ENCODE assay signal across 7 cellular contexts in the genomic region with DNA sequence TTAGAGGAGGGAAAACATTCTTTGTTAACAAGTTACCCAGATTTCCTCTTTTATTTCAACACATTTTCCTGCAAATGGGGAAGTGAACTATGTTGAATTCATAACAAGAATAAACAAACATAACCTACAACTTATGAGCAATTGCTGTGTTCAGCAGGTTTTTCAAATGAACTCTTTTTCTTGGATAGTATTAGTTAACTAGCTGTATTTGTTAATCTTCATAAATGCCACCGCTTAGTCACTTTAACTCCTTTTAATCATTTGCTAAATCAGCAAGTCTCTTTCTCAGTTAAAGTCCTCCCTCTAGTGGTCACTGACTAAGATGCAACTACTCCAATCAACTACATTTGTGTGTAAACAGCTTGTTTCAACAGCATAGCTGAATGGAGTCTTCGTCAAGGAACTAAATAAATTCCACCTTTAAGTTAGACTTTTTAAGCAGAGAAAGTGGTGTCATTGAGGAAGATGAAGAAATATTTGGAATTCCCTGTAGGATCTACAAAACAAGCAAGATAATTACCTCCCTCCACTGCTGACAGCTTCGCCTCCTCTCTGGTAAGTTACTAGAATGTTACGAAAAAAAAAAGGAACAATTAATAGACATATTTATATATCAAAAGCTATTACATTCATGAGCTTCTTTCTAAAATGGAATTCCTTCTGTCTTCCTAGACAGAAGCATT.
DNase-seq lines count a peak whose midpoint lies in the region; ATAC-seq and TF ChIP-seq lines count a peak whose summit lies in the region.

No MANE protein-coding gene starts in this region.

- H3K4me1 Mint-ChIP-seq in nephron: peaks cover 14% of the 10 kb centered on the region

- H3K27ac ChIP-seq in Peyer's patch (no peak overlapping the region), epithelial cell of prostate (peak overlapping the region; percentile 56)

- no peaks in the 10 kb centered on the region for H3K4me1 ChIP-seq in Peyer's patch

- H3K27me3 ChIP-seq in Peyer's patch: no peaks in the 10 kb centered on the region

- DNase-seq in GM12864 (ENCODE audit: low read depth) (peak; percentile 18), HT1080 (ENCODE audit: low read depth) (peak; percentile 48), Peyer's patch (no peak), epithelial cell of prostate (ENCODE audit: low read depth, low spot score) (peak; percentile 49)
- no peak for DNase-seq in stimulated activated CD4-positive, alpha-beta T cell treated with anti-CD3 and anti-CD28 coated beads, Interleukin-4, amount 100 ng/mL, for 4 hours

- H3K9me3 ChIP-seq in Peyer's patch: no peaks in the 10 kb centered on the region

- H3K27ac Mint-ChIP-seq in nephron: peak overlapping the region in 2 of 3 experiments; percentile 20 to 63

- ATAC-seq in GM21576 (IDR thresholded peaks at IDR 0.05; ENCODE audit: unreplicated experiment): peak; percentile 81

- H3K4me3 ChIP-seq in GM12864 (ENCODE audit: low read depth, low read length) (no peak overlapping the region), Peyer's patch (no peak overlapping the region)

- H3K9me3 Mint-ChIP-seq in nephron: no peaks in the 10 kb centered on the region

- TF ChIP-seq POLR2A in Peyer's patch (IDR thresholded peaks at IDR 0.05): no peak

- TF ChIP-seq CTCF in GM12864 (IDR thresholded peaks at IDR 0.05; ENCODE audit: low read depth, low read length, missing control alignments) (peak; percentile 78), Peyer's patch (IDR thresholded peaks at IDR 0.05) (peak in 5 of 6 experiments; percentile 56 to 91 (median 87)), nephron (IDR thresholded peaks at IDR 0.05; ENCODE audit: unreplicated experiment in 3 of 3) (peak; percentile 88 to 95 (median 90))

- H3K4me3 Mint-ChIP-seq in nephron: no peak overlapping the region

- peaks cover 30% of the 10 kb centered on the region for H3K36me3 Mint-ChIP-seq in nephron (ENCODE audit: low read depth)

- H3K36me3 ChIP-seq in Peyer's patch: no peaks in the 10 kb centered on the region

- H3K27me3 Mint-ChIP-seq in nephron (ENCODE audit: low read depth): no peaks in the 10 kb centered on the region

Comparison
In these comparisons a context has a peak if more than half of its experiments do, and no peak if none do; other contexts are left out.
1. DNase-seq: peak in GM12864 (single experiment), HT1080 (single experiment) and epithelial cell of prostate (single experiment); none in Peyer's patch (0 of 3) and stimulated activated CD4-positive, alpha-beta T cell treated with anti-CD3 and anti-CD28 coated beads, Interleukin-4, amount 100 ng/mL, for 4 hours (0 of 2).
2. Peak in every context shown above with its lines, with median percentiles within 50 percentile points of each other: CTCF ChIP-seq.